8 cellular contexts compared by ENCODE assay signal in genomic region chr6:95577317-95578105, GRCh38. TPM values are rescaled to one million over a fixed set of nuclear protein-coding genes. Genes with fewer than 3 reads are reported as not detected.
DNase-seq lines count a peak whose midpoint lies in the region; TF ChIP-seq lines count a peak whose summit lies in the region.

Gene MANEA, plus strand, starts transcription at chr6:95577535. Its CDS starts 8,905 bp downstream, at chr6:95586440.

- TF ChIP-seq EP300 in suprapubic skin (IDR thresholded peaks at IDR 0.05), result no peak

- no peaks in the 10 kb centered on the region for H3K36me3 Mint-ChIP-seq in HFFc6 (ENCODE audit: low read depth)
- peaks cover 22% of the 10 kb centered on the region for H3K36me3 Mint-ChIP-seq in activated naive CD4-positive, alpha-beta T cell treated with anti-CD3 and anti-CD28 coated beads, Interleukin-2, amount 10 ng/mL, durations not matched to agents 7 days and 5 days

- H3K9ac ChIP-seq in SK-N-MC (ENCODE audit: insufficient read length), result peak within 1 kb of the TSS; percentile 89

- TF ChIP-seq POLR2A in suprapubic skin (IDR thresholded peaks at IDR 0.05), result no peak

- no peaks in the 10 kb centered on the region for H3K9me3 Mint-ChIP-seq in HFFc6
- H3K9me3 Mint-ChIP-seq in activated naive CD4-positive, alpha-beta T cell treated with anti-CD3 and anti-CD28 coated beads, Interleukin-2, amount 10 ng/mL, durations not matched to agents 7 days and 5 days, result no peaks in the 10 kb centered on the region

- H3K4me3 ChIP-seq in GM06990 (replicated peaks; ENCODE audit: low read depth, low read length), result peak within 1 kb of the TSS; percentile 95
- H3K4me3 ChIP-seq in SK-N-MC, result peak within 1 kb of the TSS; percentile 97
- H3K4me3 ChIP-seq in suprapubic skin, result peak within 1 kb of the TSS; percentile 60

- H3K36me3 ChIP-seq in GM06990 (ENCODE audit: control insufficient read depth, insufficient read depth, low read length) (no peaks in the 10 kb centered on the region), SK-N-MC (ENCODE audit: insufficient read depth, low read length) (peaks cover 5% of the 10 kb centered on the region; the same call in 1 of the 2 replicates), suprapubic skin (no peaks in the 10 kb centered on the region)

- TF ChIP-seq CTCF in GM06990 (IDR thresholded peaks at IDR 0.05; ENCODE audit: insufficient read depth, low read length, poor library complexity, severe bottlenecking), result no peak
- no peak for TF ChIP-seq CTCF in HFFc6 (IDR thresholded peaks at IDR 0.05)
- TF ChIP-seq CTCF in suprapubic skin (IDR thresholded peaks at IDR 0.05), result no peak

- CTCF ChIA-PET in activated naive CD4-positive, alpha-beta T cell treated with anti-CD3 and anti-CD28 coated beads, Interleukin-2, amount 10 ng/mL, durations not matched to agents 7 days and 5 days (lab: Charles Lee), result no interaction called here

- no peaks in the 10 kb centered on the region for H3K9me3 ChIP-seq in SK-N-MC (ENCODE audit: low read depth, low read length)
- no peaks in the 10 kb centered on the region for H3K9me3 ChIP-seq in suprapubic skin

- peak within 1 kb of the TSS; percentile 98 for H3K4me3 Mint-ChIP-seq in HFFc6
- H3K4me3 Mint-ChIP-seq in activated naive CD4-positive, alpha-beta T cell treated with anti-CD3 and anti-CD28 coated beads, Interleukin-2, amount 10 ng/mL, durations not matched to agents 7 days and 5 days, result peak within 1 kb of the TSS; percentile 88

- H3K27me3 Mint-ChIP-seq in HFFc6 (ENCODE audit: insufficient read depth), result no peaks in the 10 kb centered on the region; the same call in 1 of the 2 replicates
- H3K27me3 Mint-ChIP-seq in activated naive CD4-positive, alpha-beta T cell treated with anti-CD3 and anti-CD28 coated beads, Interleukin-2, amount 10 ng/mL, durations not matched to agents 7 days and 5 days, result no peaks in the 10 kb centered on the region

- peaks cover 44% of the 10 kb centered on the region for H3K4me1 Mint-ChIP-seq in HFFc6 (ENCODE audit: low read depth)
- peaks cover 44% of the 10 kb centered on the region for H3K4me1 Mint-ChIP-seq in activated naive CD4-positive, alpha-beta T cell treated with anti-CD3 and anti-CD28 coated beads, Interleukin-2, amount 10 ng/mL, durations not matched to agents 7 days and 5 days

- peak within 1 kb of the TSS; percentile 98 for H3K27ac Mint-ChIP-seq in HFFc6
- peak within 1 kb of the TSS; percentile 100 for H3K27ac Mint-ChIP-seq in activated naive CD4-positive, alpha-beta T cell treated with anti-CD3 and anti-CD28 coated beads, Interleukin-2, amount 10 ng/mL, durations not matched to agents 7 days and 5 days

- H3K27ac ChIP-seq in SK-N-MC, result peak within 1 kb of the TSS; percentile 88
- peak within 1 kb of the TSS; percentile 84 for H3K27ac ChIP-seq in suprapubic skin

- DNase-seq in GM06990 (ENCODE audit: extremely low read depth, insufficient read length) (peak; percentile 89), HFFc6 (peak; percentile 84), NAMALWA (ENCODE audit: low spot score) (peak; percentile 91), SK-N-MC (ENCODE audit: low read depth, low spot score) (no peak), globus pallidus (ENCODE audit: low spot score) (peak; percentile 81), occipital lobe (lab: John Stamatoyannopoulos, UW) (peak; percentile 69), suprapubic skin (ENCODE audit: low spot score in 2 of 2) (peak; percentile 82 to 87)
- peak; percentile 87 for DNase-seq in activated naive CD4-positive, alpha-beta T cell treated with anti-CD3 and anti-CD28 coated beads, Interleukin-2, amount 10 ng/mL, durations not matched to agents 7 days and 5 days

- H3K27me3 ChIP-seq in GM06990 (replicated peaks; ENCODE audit: control insufficient read depth, insufficient read depth, low read length), result no peaks in the 10 kb centered on the region
- H3K27me3 ChIP-seq in suprapubic skin, result no peaks in the 10 kb centered on the region

- H3K4me1 ChIP-seq in suprapubic skin, result peaks cover 39% of the 10 kb centered on the region

- WGBS in suprapubic skin, result under 1% methylated on average over 41 of the region's 70 CpGs

RNA-seq across cellular contexts. Expression of gene MANEA, which starts in this region (rescaled TPM):
- 10 to 100 TPM in 5 of 6 experiments, 1 to 10 TPM in 1; 8.0 to 14.3 (median 13.2) TPM for total RNA-seq in HFFc6 (2021; fragmentation: NEBNext Ultra II Directional; extraction: Animal tissue kit (Norgen Biotek cat#: 25700))
- total RNA-seq in occipital lobe (16.1 TPM), suprapubic skin (10 to 100 TPM in 2 of 4 donors, 1 to 10 TPM in 2; 5.9 to 11.2 (median 9.4) TPM)
